In genomic region chr1:11874624-11875023, GRCh38 we compare ENCODE assay signal across 1 cellular context.
TF ChIP-seq lines count a peak whose summit lies in the region.

No MANE protein-coding gene starts in this region.

TF ChIP-seq in HCT116, 20 proteins besides CTCF, POLR2A, EP300 and RAD21 (continued from another document):
- TF ChIP-seq ATF3 (IDR thresholded peaks at IDR 0.05) (no peak), FOSL1 (IDR thresholded peaks at IDR 0.05; ENCODE audit: low read depth) (no peak), ELF1 (IDR thresholded peaks at IDR 0.05; ENCODE audit: borderline replicate concordance, low read depth) (no peak), CEBPB (IDR thresholded peaks at IDR 0.05; ENCODE audit: low read depth) (no peak), MAX (IDR thresholded peaks at IDR 0.05) (no peak), POLR2AphosphoS5 (IDR thresholded peaks at IDR 0.05; ENCODE audit: low read depth, low read length) (no peak), ZNF274 (IDR thresholded peaks at IDR 0.05; ENCODE audit: low read depth, low read length) (no peak), YY1 (IDR thresholded peaks at IDR 0.05; ENCODE audit: extremely low read depth, insufficient replicate concordance, low read depth, low read length) (no peak), EZH2phosphoT487 (IDR thresholded peaks at IDR 0.05; ENCODE audit: borderline replicate concordance) (no peak), ZFX (IDR thresholded peaks at IDR 0.05) (no peak), SIN3A (IDR thresholded peaks at IDR 0.05; ENCODE audit: low read depth) (no peak), CBX3 (IDR thresholded peaks at IDR 0.05; ENCODE audit: low read depth) (no peak), JUND (IDR thresholded peaks at IDR 0.05) (no peak), SRF (IDR thresholded peaks at IDR 0.05; ENCODE audit: low read depth) (no peak), EGR1 (IDR thresholded peaks at IDR 0.05; ENCODE audit: low read depth) (no peak), SP1 (IDR thresholded peaks at IDR 0.05; ENCODE audit: low read depth) (no peak)
- TF ChIP-seq, protein P1, sequence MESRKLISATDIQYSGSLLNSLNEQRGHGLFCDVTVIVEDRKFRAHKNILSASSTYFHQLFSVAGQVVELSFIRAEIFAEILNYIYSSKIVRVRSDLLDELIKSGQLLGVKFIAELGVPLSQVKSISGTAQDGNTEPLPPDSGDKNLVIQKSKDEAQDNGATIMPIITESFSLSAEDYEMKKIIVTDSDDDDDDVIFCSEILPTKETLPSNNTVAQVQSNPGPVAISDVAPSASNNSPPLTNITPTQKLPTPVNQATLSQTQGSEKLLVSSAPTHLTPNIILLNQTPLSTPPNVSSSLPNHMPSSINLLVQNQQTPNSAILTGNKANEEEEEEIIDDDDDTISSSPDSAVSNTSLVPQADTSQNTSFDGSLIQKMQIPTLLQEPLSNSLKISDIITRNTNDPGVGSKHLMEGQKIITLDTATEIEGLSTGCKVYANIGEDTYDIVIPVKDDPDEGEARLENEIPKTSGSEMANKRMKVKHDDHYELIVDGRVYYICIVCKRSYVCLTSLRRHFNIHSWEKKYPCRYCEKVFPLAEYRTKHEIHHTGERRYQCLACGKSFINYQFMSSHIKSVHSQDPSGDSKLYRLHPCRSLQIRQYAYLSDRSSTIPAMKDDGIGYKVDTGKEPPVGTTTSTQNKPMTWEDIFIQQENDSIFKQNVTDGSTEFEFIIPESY (IDR thresholded peaks at IDR 0.05; ENCODE audit: extremely low read depth, insufficient replicate concordance, low read length) = no peak
